ENCODE assay signal across 1 cellular context in genomic region chr6:37242042-37242428, GRCh38.
TF ChIP-seq lines count a peak whose summit lies in the region.

No MANE protein-coding gene starts in this region.

TF ChIP-seq in HepG2, 621 proteins besides CTCF, POLR2A, EP300 and RAD21:
- TF ChIP-seq TOE1 (CRISPR knock-in tag; IDR thresholded peaks at IDR 0.05) (no peak), ZNF513 (CRISPR knock-in tag; conservative IDR thresholded peaks at IDR 0.05) (no peak), CAMTA2 (CRISPR knock-in tag; IDR thresholded peaks at IDR 0.05; ENCODE audit: borderline replicate concordance) (no peak), ZNF646 (CRISPR knock-in tag; IDR thresholded peaks at IDR 0.05) (no peak), FUBP1 (CRISPR knock-in tag; IDR thresholded peaks at IDR 0.05; ENCODE audit: borderline replicate concordance) (no peak), KDM1A (CRISPR knock-in tag; IDR thresholded peaks at IDR 0.05) (no peak), ZSCAN5A (CRISPR knock-in tag; IDR thresholded peaks at IDR 0.05; ENCODE audit: borderline replicate concordance) (no peak), SALL1 (CRISPR knock-in tag; IDR thresholded peaks at IDR 0.05) (no peak), MAFF (IDR thresholded peaks at IDR 0.05; ENCODE audit: low read depth, low read length) (no peak), ZNF24 (IDR thresholded peaks at IDR 0.05) (no peak), ZNF879 (CRISPR knock-in tag; IDR thresholded peaks at IDR 0.05) (no peak), IKZF1 (IDR thresholded peaks at IDR 0.05) (no peak)
TF ChIP-seq in HepG2: peak in this region for 0.
